ENCODE assay signal across 17 cellular contexts in the genomic region with DNA sequence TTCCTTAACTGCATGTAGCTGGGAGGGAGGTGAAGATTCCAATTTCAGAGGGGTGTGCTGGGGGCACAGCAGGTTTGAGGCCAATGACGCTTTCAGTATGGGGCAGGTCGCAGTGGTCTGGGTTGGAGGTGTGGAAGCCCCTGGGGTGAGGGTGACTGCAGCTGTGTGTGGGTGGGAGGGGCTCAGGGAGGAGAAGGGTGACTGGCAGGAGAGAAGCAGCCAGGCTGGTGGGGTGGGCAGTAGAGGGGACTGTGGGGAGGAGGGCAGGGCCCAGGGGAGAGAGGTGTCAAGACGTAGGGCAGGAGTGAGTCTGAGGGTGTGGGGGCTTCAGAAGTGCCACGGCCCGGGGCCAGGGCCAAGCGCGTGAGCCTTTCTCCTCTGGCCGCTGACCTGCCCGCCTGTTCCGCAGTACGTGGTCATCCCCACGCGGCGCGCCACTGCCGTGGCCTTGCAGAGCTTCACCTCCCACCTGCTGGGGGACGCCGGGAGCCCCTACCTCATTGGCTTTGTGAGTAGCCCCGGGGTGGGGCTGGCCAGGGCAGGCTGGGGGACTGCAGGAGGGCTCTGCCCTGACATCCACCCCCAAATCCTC. TPM values are rescaled to one million over a fixed set of nuclear protein-coding genes. Genes with fewer than 3 reads are reported as not detected.
DNase-seq lines count a peak whose midpoint lies in the region; ATAC-seq, FAIRE-seq and TF ChIP-seq lines count a peak whose summit lies in the region.
"Had no signal": no experiment of that assay in that cellular context is flagged by ENCODE, and none has a peak within 500 bp of the region (broad histone marks: within the 10 kb centered on the region; RNA-seq: fewer than 3 reads in every experiment).

No MANE protein-coding gene starts in this region.

- SMC1A ChIA-PET in GM12878 (lab: Charles Lee; ENCODE audit: uncharacterized antibody, unreplicated experiment), result no interaction called here

- H3K9me3 Mint-ChIP-seq in activated CD4-positive, alpha-beta T cell treated with anti-CD3 and anti-CD28 coated beads, Interleukin-2, amount 10 ng/mL, durations not matched to agents 24 days and 14 days, result no peaks in the 10 kb centered on the region
- H3K9me3 Mint-ChIP-seq in activated CD4-positive, alpha-beta T cell treated with anti-CD3 and anti-CD28 coated beads for 36 hours (ENCODE audit: low read depth), result no peaks in the 10 kb centered on the region
- H3K9me3 Mint-ChIP-seq in stimulated activated naive CD8-positive, alpha-beta T cell treated with anti-CD3 and anti-CD28 coated beads, Interleukin-15, amount 100 ng/mL, for 72 hours, result no peaks in the 10 kb centered on the region
- H3K9me3 Mint-ChIP-seq: IgD-negative memory B cell; naive thymus-derived CD8-positive, alpha-beta T cell had no signal

- BruUV-seq in GM12878 (replicated peaks; lab: Mats Ljungman, UMichigan), result no TSS peak

- TF ChIP-seq RAD21 in GM12878 (IDR thresholded peaks at IDR 0.05; ENCODE audit: insufficient read depth, low read depth, low read length), result no peak

- WGBS in GM12878 (ENCODE audit: insufficient coverage, insufficient replicate concordance, low lambda C conversion rate, missing lambda C conversion rate), result 81% methylated on average over 14 of the region's 19 CpGs

- RAD21 ChIA-PET in GM12878 (lab: Charles Lee; ENCODE audit: unreplicated experiment), result no interaction called here

- H3K9me3 ChIP-seq in GM12878 (replicated peaks; ENCODE audit: control insufficient read depth, insufficient read depth, low read length), result no peaks in the 10 kb centered on the region
- H3K9me3 ChIP-seq: thoracic aorta had no signal

- TF ChIP-seq CTCF in GM12878 (IDR thresholded peaks at IDR 0.05 in 2 of 3, conservative IDR thresholded peaks at IDR 0.05 in 1 of 3; ENCODE audit: control insufficient read depth in 2 of 3, extremely low read depth in 1 of 3, insufficient read depth in 1 of 3, low read depth in 3 of 3, low read length in 3 of 3), result no peak

- no peak for TF ChIP-seq POLR2A in GM12878 (IDR thresholded peaks at IDR 0.05; ENCODE audit: low read depth, low read length)

- peaks cover 0 to 16% of the 10 kb centered on the region in 2 experiments; a peak in 3 of 4 replicates for H3K36me3 ChIP-seq in GM12878 (ENCODE audit: control insufficient read depth in 2 of 2, insufficient read depth in 2 of 2, low read length in 1 of 2)

- H3K27me3 Mint-ChIP-seq in activated CD4-positive, alpha-beta T cell treated with anti-CD3 and anti-CD28 coated beads, Interleukin-2, amount 10 ng/mL, durations not matched to agents 24 days and 14 days, result peaks cover 5% of the 10 kb centered on the region
- peaks cover 6% of the 10 kb centered on the region for H3K27me3 Mint-ChIP-seq in activated CD4-positive, alpha-beta T cell treated with anti-CD3 and anti-CD28 coated beads for 36 hours
- H3K27me3 Mint-ChIP-seq in stimulated activated naive CD8-positive, alpha-beta T cell treated with anti-CD3 and anti-CD28 coated beads, Interleukin-15, amount 100 ng/mL, for 72 hours, result peaks cover 18% of the 10 kb centered on the region

- peaks cover 4% of the 10 kb centered on the region for H3K4me1 Mint-ChIP-seq in activated CD4-positive, alpha-beta T cell treated with anti-CD3 and anti-CD28 coated beads, Interleukin-2, amount 10 ng/mL, durations not matched to agents 24 days and 14 days
- no peaks in the 10 kb centered on the region for H3K4me1 Mint-ChIP-seq in activated CD4-positive, alpha-beta T cell treated with anti-CD3 and anti-CD28 coated beads for 36 hours
- peaks cover 39% of the 10 kb centered on the region for H3K4me1 Mint-ChIP-seq in stimulated activated naive CD8-positive, alpha-beta T cell treated with anti-CD3 and anti-CD28 coated beads, Interleukin-15, amount 100 ng/mL, for 72 hours

- POLR2A ChIA-PET in activated CD4-positive, alpha-beta T cell treated with anti-CD3 and anti-CD28 coated beads for 36 hours (lab: Charles Lee), result interaction anchor here (1.3 kb wide), 1 partner anchor 9 kb away, joined by 4 read pairs; no protein-coding TSS in a partner anchor
- POLR2A ChIA-PET in GM12878 (lab: Charles Lee), result no interaction called here

- no peak for TF ChIP-seq EP300 in GM12878 (IDR thresholded peaks at IDR 0.05; ENCODE audit: borderline replicate concordance in 1 of 2, control insufficient read depth in 1 of 2, low read depth in 2 of 2, low read length in 2 of 2)

- H3K4me1 ChIP-seq in GM12878 (ENCODE audit: control insufficient read depth, insufficient read depth, low read length), result no peaks in the 10 kb centered on the region

- H3K27me3 ChIP-seq in GM12878 (replicated peaks in 1 of 2; ENCODE audit: control insufficient read depth in 2 of 2, insufficient read depth in 2 of 2, low read length in 1 of 2), result no peaks in the 10 kb centered on the region

- H3K27ac Mint-ChIP-seq in activated CD4-positive, alpha-beta T cell treated with anti-CD3 and anti-CD28 coated beads, Interleukin-2, amount 10 ng/mL, durations not matched to agents 24 days and 14 days, result peak overlapping the region; percentile 45
- H3K27ac Mint-ChIP-seq in activated CD4-positive, alpha-beta T cell treated with anti-CD3 and anti-CD28 coated beads for 36 hours, result no peak overlapping the region
- peak overlapping the region in 1 of 2 donors; percentile 94 for H3K27ac Mint-ChIP-seq in stimulated activated naive CD8-positive, alpha-beta T cell treated with anti-CD3 and anti-CD28 coated beads, Interleukin-15, amount 100 ng/mL, for 72 hours
- H3K27ac Mint-ChIP-seq: IgD-negative memory B cell had no signal

- H3K27ac ChIP-seq in GM12878 (ENCODE audit: control insufficient read depth, insufficient read depth), result no peak overlapping the region

- intact Hi-C loops in activated CD4-positive, alpha-beta T cell treated with anti-CD3 and anti-CD28 coated beads, Interleukin-2, amount 10 ng/mL, durations not matched to agents 24 days and 14 days (cut with micrococcal nuclease), result loop anchor here (10.0 kb wide), 1 partner anchor 111 kb away; no protein-coding TSS in a partner anchor
- intact Hi-C loops in activated CD4-positive, alpha-beta T cell treated with anti-CD3 and anti-CD28 coated beads for 36 hours (cut with DNase I, micrococcal nuclease), result loop anchor here in 1 of 2 experiments (10.0 kb wide), 1 partner anchor 111 kb away; no protein-coding TSS in a partner anchor
- intact Hi-C loops in GM12878 (cut with micrococcal nuclease; ENCODE audit: unreplicated experiment), result no loop called here

- H3K79me2 ChIP-seq in GM12878 (ENCODE audit: control insufficient read depth, insufficient read depth, low read length), result no peaks in the 10 kb centered on the region

- H3K4me3 Mint-ChIP-seq in activated CD4-positive, alpha-beta T cell treated with anti-CD3 and anti-CD28 coated beads, Interleukin-2, amount 10 ng/mL, durations not matched to agents 24 days and 14 days, result no peak overlapping the region
- no peak overlapping the region for H3K4me3 Mint-ChIP-seq in activated CD4-positive, alpha-beta T cell treated with anti-CD3 and anti-CD28 coated beads for 36 hours
- H3K4me3 Mint-ChIP-seq in stimulated activated naive CD8-positive, alpha-beta T cell treated with anti-CD3 and anti-CD28 coated beads, Interleukin-15, amount 100 ng/mL, for 72 hours, result no peak overlapping the region
- H3K4me3 Mint-ChIP-seq: naive thymus-derived CD8-positive, alpha-beta T cell had no signal

- in situ Hi-C loops in GM12878 (cut with MboI), result no loop called here

- H3K9ac ChIP-seq in GM12878 (ENCODE audit: control insufficient read depth, insufficient read depth, low read length), result no peak overlapping the region

- ATAC-seq in activated CD4-positive, alpha-beta T cell treated with anti-CD3 and anti-CD28 coated beads for 36 hours, result no peak
- no peak; the same call in 2 of the 3 replicates for ATAC-seq in GM12878
- ATAC-seq in stimulated activated naive CD8-positive, alpha-beta T cell treated with anti-CD3 and anti-CD28 coated beads, Interleukin-15, amount 100 ng/mL, for 72 hours, result peak; percentile 5
- ATAC-seq: naive thymus-derived CD8-positive, alpha-beta T cell had no signal

- no peaks in the 10 kb centered on the region for H4K20me1 ChIP-seq in GM12878 (ENCODE audit: control insufficient read depth, insufficient read depth)

- no peak for DNase-seq in activated CD4-positive, alpha-beta T cell treated with anti-CD3 and anti-CD28 coated beads, Interleukin-2, amount 10 ng/mL, durations not matched to agents 24 days and 14 days
- no peak for DNase-seq in activated CD4-positive, alpha-beta T cell treated with anti-CD3 and anti-CD28 coated beads for 36 hours
- DNase-seq in GM12878 (ENCODE audit: low read depth, low spot score) (no peak), left kidney (ENCODE audit: low read depth, low spot score) (peak; percentile 53), COR-L47 (lab: John Stamatoyannopoulos, UW) (no peak), globus pallidus (ENCODE audit: low spot score) (no peak), NCI-H2196 (lab: John Stamatoyannopoulos, UW; ENCODE audit: unreplicated experiment) (no peak)
- no peak for DNase-seq in stimulated activated naive CD8-positive, alpha-beta T cell treated with anti-CD3 and anti-CD28 coated beads, Interleukin-15, amount 100 ng/mL, for 72 hours
- DNase-seq: activated CD4-positive, alpha-beta T cell treated with anti-CD3 and anti-CD28 coated beads for 4 hours; activated T-cell treated with anti-CD3 and anti-CD28 coated beads, Interleukin-2, amount 50 U/mL, for 1 hour; naive thymus-derived CD8-positive, alpha-beta T cell; NCI-H1436; NCI-H510A treated with DMSO at 0.1 percent for 48 hours; T-helper 1 cell had no signal

- peaks cover 8% of the 10 kb centered on the region for H3K36me3 Mint-ChIP-seq in activated CD4-positive, alpha-beta T cell treated with anti-CD3 and anti-CD28 coated beads, Interleukin-2, amount 10 ng/mL, durations not matched to agents 24 days and 14 days (ENCODE audit: low read depth)
- peaks cover 3% of the 10 kb centered on the region for H3K36me3 Mint-ChIP-seq in activated CD4-positive, alpha-beta T cell treated with anti-CD3 and anti-CD28 coated beads for 36 hours (ENCODE audit: low read depth)

- CTCF ChIA-PET in activated CD4-positive, alpha-beta T cell treated with anti-CD3 and anti-CD28 coated beads for 36 hours (lab: Charles Lee), result no interaction called here
- CTCF ChIA-PET in GM12878 (lab: Yijun Ruan, JAX), result no interaction called here

- no peak overlapping the region for H3K4me3 ChIP-seq in GM12878

- H3K4me2 ChIP-seq in GM12878 (ENCODE audit: control insufficient read depth, insufficient read depth), result no peak overlapping the region

- H2AFZ ChIP-seq in GM12878 (ENCODE audit: control insufficient read depth, low read depth, low read length), result no peak overlapping the region

- FAIRE-seq in GM12878 (lab: Jason Lieb, UNC), result no peak

RNA-seq across cellular contexts. Expression of a gene that starts 19.4 kb away (rescaled TPM):
- total RNA-seq in activated CD4-positive, alpha-beta T cell treated with anti-CD3 and anti-CD28 coated beads, Interleukin-2, amount 10 ng/mL, durations not matched to agents 24 days and 14 days, result 178 and 181 TPM in 2 replicates
- total RNA-seq in activated CD4-positive, alpha-beta T cell treated with anti-CD3 and anti-CD28 coated beads for 36 hours, result 100 to 1,000 TPM in 1 of 2 experiments, 10 to 100 TPM in 1; 97.7 to 144 TPM
- 120 and 130 TPM in 2 replicates for total RNA-seq in GM12878 (2013; cell fraction: nucleolus; rRNA removed)
- total RNA-seq in GM12878 (2014; rRNA removed), result 98.5 and 120 TPM in 2 replicates
- 30.7 and 40.5 TPM in 2 replicates for total RNA-seq in GM12878 (2014; rRNA removed; fragmentation: Illumina TruSeq; extraction: Trizol)
- total RNA-seq in GM12878 (2021), result 115 and 121 TPM in 2 replicates
- polyA plus RNA-seq in GM12878 (2011; ENCODE audit: low read depth), result 17.5 TPM
- 13.1 and 29.5 TPM in 2 replicates for polyA plus RNA-seq in GM12878 (2011; rRNA removed)
- polyA plus RNA-seq in GM12878 (2011; cell fraction: cytosol; rRNA removed), result 25.7 and 40.7 TPM in 2 replicates
- 182 and 265 TPM in 2 replicates for polyA plus RNA-seq in GM12878 (2011; cell fraction: nucleus; rRNA removed)
- polyA plus RNA-seq in GM12878 (2012), result 43.0 and 54.9 TPM in 2 replicates
- 17.8 and 54.2 TPM in 2 replicates for polyA plus RNA-seq in GM12878 (2014; fragmentation: Illumina TruSeq; extraction: Trizol)
- 1 to 10 TPM; 2.5 to 4.2 TPM for polyA plus RNA-seq in GM12878 (2014; fragmentation: Nextera tagmentation; extraction: Ambion mirVana)
- 89.0 and 126 TPM in 2 replicates for polyA plus RNA-seq in GM12878 (2014; rRNA removed)
- polyA plus RNA-seq in GM12878 (2016; fragmentation: Nextera tagmentation; extraction: Ambion mirVana), result 100 to 1,000 TPM; 118 to 120 TPM
- polyA minus RNA-seq in GM12878 (2011; rRNA and poly(A)+ RNA removed), result 43.4 and 52.2 TPM in 2 replicates
- 37.6 and 40.4 TPM in 2 replicates for polyA minus RNA-seq in GM12878 (2011; cell fraction: cytosol; rRNA and poly(A)+ RNA removed)
- 50.7 and 108 TPM in 2 replicates for polyA minus RNA-seq in GM12878 (2011; cell fraction: nucleus; rRNA and poly(A)+ RNA removed)

RNA-seq across cellular contexts. Expression of a gene that starts 24.6 kb away (rescaled TPM):
- total RNA-seq in activated CD4-positive, alpha-beta T cell treated with anti-CD3 and anti-CD28 coated beads, Interleukin-2, amount 10 ng/mL, durations not matched to agents 24 days and 14 days, result not detected in 2 replicates
- total RNA-seq in activated CD4-positive, alpha-beta T cell treated with anti-CD3 and anti-CD28 coated beads for 36 hours, result not detected
- total RNA-seq in GM12878 (2013; cell fraction: nucleolus; rRNA removed), result not detected in 2 replicates
- 0.82 TPM in 1 of 2 replicates, not detected in the other for total RNA-seq in GM12878 (2014; rRNA removed)
- total RNA-seq in GM12878 (2014; rRNA removed; fragmentation: Illumina TruSeq; extraction: Trizol), result 0.13 TPM in 1 of 2 replicates, not detected in the other
- total RNA-seq in GM12878 (2021), result 0.16 and 0.26 TPM in 2 replicates
- polyA plus RNA-seq in GM12878 (2011; ENCODE audit: low read depth), result not detected
- not detected in 2 replicates for polyA plus RNA-seq in GM12878 (2011; rRNA removed)
- polyA plus RNA-seq in GM12878 (2011; cell fraction: cytosol; rRNA removed), result not detected in 2 replicates
- 0.13 TPM in 1 of 2 replicates, not detected in the other for polyA plus RNA-seq in GM12878 (2011; cell fraction: nucleus; rRNA removed)
- not detected in 2 replicates for polyA plus RNA-seq in GM12878 (2012)
- 0.01 TPM in 1 of 2 replicates, not detected in the other for polyA plus RNA-seq in GM12878 (2014; fragmentation: Illumina TruSeq; extraction: Trizol)
- polyA plus RNA-seq in GM12878 (2014; fragmentation: Nextera tagmentation; extraction: Ambion mirVana), result not detected
- 0.19 and 0.22 TPM in 2 replicates for polyA plus RNA-seq in GM12878 (2014; rRNA removed)
- under 1 TPM in 1 of 2 experiments, not detected in 1; 0.12 TPM for polyA plus RNA-seq in GM12878 (2016; fragmentation: Nextera tagmentation; extraction: Ambion mirVana)
- not detected in 2 replicates for polyA minus RNA-seq in GM12878 (2011; rRNA and poly(A)+ RNA removed)
- polyA minus RNA-seq in GM12878 (2011; cell fraction: cytosol; rRNA and poly(A)+ RNA removed), result not detected in 2 replicates
- polyA minus RNA-seq in GM12878 (2011; cell fraction: nucleus; rRNA and poly(A)+ RNA removed), result not detected in 2 replicates
- total RNA-seq: A673; naive thymus-derived CD8-positive, alpha-beta T cell; thoracic aorta had no signal
- polyA plus RNA-seq: IgD-negative memory B cell; naive thymus-derived CD8-positive, alpha-beta T cell had no signal

RNA-seq across cellular contexts. Expression of a gene that starts 37.1 kb away (rescaled TPM):
- 0.17 and 0.28 TPM in 2 replicates for total RNA-seq in activated CD4-positive, alpha-beta T cell treated with anti-CD3 and anti-CD28 coated beads, Interleukin-2, amount 10 ng/mL, durations not matched to agents 24 days and 14 days
- total RNA-seq in activated CD4-positive, alpha-beta T cell treated with anti-CD3 and anti-CD28 coated beads for 36 hours, result under 1 TPM; 0.07 to 0.37 TPM
- not detected in 2 replicates for total RNA-seq in GM12878 (2013; cell fraction: nucleolus; rRNA removed)
- 0.17 and 0.82 TPM in 2 replicates for total RNA-seq in GM12878 (2014; rRNA removed)
- 0.09 TPM in 2 replicates for total RNA-seq in GM12878 (2014; rRNA removed; fragmentation: Illumina TruSeq; extraction: Trizol)
- total RNA-seq in GM12878 (2021), result 0.28 and 0.56 TPM in 2 replicates
- polyA plus RNA-seq in GM12878 (2011; ENCODE audit: low read depth), result not detected
- polyA plus RNA-seq in GM12878 (2011; rRNA removed), result 0.04 TPM in 1 of 2 replicates, not detected in the other
- polyA plus RNA-seq in GM12878 (2011; cell fraction: cytosol; rRNA removed), result 0.06 and 0.18 TPM in 2 replicates
- 0.25 TPM in 2 replicates for polyA plus RNA-seq in GM12878 (2011; cell fraction: nucleus; rRNA removed)
- polyA plus RNA-seq in GM12878 (2012), result 0.50 and 0.79 TPM in 2 replicates
- polyA plus RNA-seq in GM12878 (2014; fragmentation: Illumina TruSeq; extraction: Trizol), result 0.15 TPM in 1 of 2 replicates, not detected in the other
- not detected for polyA plus RNA-seq in GM12878 (2014; fragmentation: Nextera tagmentation; extraction: Ambion mirVana)
- polyA plus RNA-seq in GM12878 (2014; rRNA removed), result 0.29 and 0.53 TPM in 2 replicates
- polyA plus RNA-seq in GM12878 (2016; fragmentation: Nextera tagmentation; extraction: Ambion mirVana), result 1 to 10 TPM in 1 of 2 experiments, under 1 TPM in 1; 0.49 to 1.1 TPM
- polyA minus RNA-seq in GM12878 (2011; rRNA and poly(A)+ RNA removed), result not detected in 2 replicates
- polyA minus RNA-seq in GM12878 (2011; cell fraction: cytosol; rRNA and poly(A)+ RNA removed), result not detected in 2 replicates
- not detected in 2 replicates for polyA minus RNA-seq in GM12878 (2011; cell fraction: nucleus; rRNA and poly(A)+ RNA removed)
- total RNA-seq: A673 had no signal
- polyA plus RNA-seq: IgD-negative memory B cell had no signal

RNA-seq across cellular contexts. Expression of a gene that starts 48.6 kb away (rescaled TPM):
- total RNA-seq in activated CD4-positive, alpha-beta T cell treated with anti-CD3 and anti-CD28 coated beads, Interleukin-2, amount 10 ng/mL, durations not matched to agents 24 days and 14 days, result not detected in 2 replicates
- not detected for total RNA-seq in activated CD4-positive, alpha-beta T cell treated with anti-CD3 and anti-CD28 coated beads for 36 hours
- total RNA-seq in GM12878 (2013; cell fraction: nucleolus; rRNA removed), result not detected in 2 replicates
- not detected in 2 replicates for total RNA-seq in GM12878 (2014; rRNA removed)
- not detected in 2 replicates for total RNA-seq in GM12878 (2014; rRNA removed; fragmentation: Illumina TruSeq; extraction: Trizol)
- total RNA-seq in GM12878 (2021), result not detected in 2 replicates
- polyA plus RNA-seq in GM12878 (2011; ENCODE audit: low read depth), result not detected
- not detected in 2 replicates for polyA plus RNA-seq in GM12878 (2011; rRNA removed)
- polyA plus RNA-seq in GM12878 (2011; cell fraction: cytosol; rRNA removed), result not detected in 2 replicates
- polyA plus RNA-seq in GM12878 (2011; cell fraction: nucleus; rRNA removed), result not detected in 2 replicates
- not detected in 2 replicates for polyA plus RNA-seq in GM12878 (2012)
- polyA plus RNA-seq in GM12878 (2014; fragmentation: Illumina TruSeq; extraction: Trizol), result not detected in 2 replicates
- polyA plus RNA-seq in GM12878 (2014; fragmentation: Nextera tagmentation; extraction: Ambion mirVana), result not detected
- not detected in 2 replicates for polyA plus RNA-seq in GM12878 (2014; rRNA removed)
- not detected for polyA plus RNA-seq in GM12878 (2016; fragmentation: Nextera tagmentation; extraction: Ambion mirVana)
- not detected in 2 replicates for polyA minus RNA-seq in GM12878 (2011; rRNA and poly(A)+ RNA removed)
- not detected in 2 replicates for polyA minus RNA-seq in GM12878 (2011; cell fraction: cytosol; rRNA and poly(A)+ RNA removed)
- polyA minus RNA-seq in GM12878 (2011; cell fraction: nucleus; rRNA and poly(A)+ RNA removed), result not detected in 2 replicates
- total RNA-seq: A673; naive thymus-derived CD8-positive, alpha-beta T cell had no signal
- polyA plus RNA-seq: IgD-negative memory B cell; naive thymus-derived CD8-positive, alpha-beta T cell had no signal
